Comparison of ENCODE assay signal across 25 cellular contexts in genomic region chr7:14806886-14807285, GRCh38.
DNase-seq lines count a peak whose midpoint lies in the region; ATAC-seq and TF ChIP-seq lines count a peak whose summit lies in the region.
"Had no signal": no experiment of that assay in that cellular context is flagged by ENCODE, and none has a peak within 500 bp of the region (broad histone marks: within the 10 kb centered on the region; RNA-seq: fewer than 3 reads in every experiment).

No MANE protein-coding gene starts in this region.

- TF ChIP-seq CTCF in fibroblast of pulmonary artery (IDR thresholded peaks at IDR 0.05; ENCODE audit: low read length, missing control alignments) (no peak), testis (IDR thresholded peaks at IDR 0.05) (no peak), H9 (conservative IDR thresholded peaks at IDR 0.05) (no peak)

- no peak overlapping the region for H3K4ac ChIP-seq in H9 (ENCODE audit: low read depth, low read length)

- TF ChIP-seq POLR2A in testis (IDR thresholded peaks at IDR 0.05) = no peak

- no peak overlapping the region for H2AK5ac ChIP-seq in H9 (ENCODE audit: insufficient read length, low read length)

- no peak overlapping the region for H3K56ac ChIP-seq in H9 (ENCODE audit: insufficient read length, low read depth, low read length)

- H3K79me2 ChIP-seq in H9 (ENCODE audit: insufficient read depth, low read length) = no peaks in the 10 kb centered on the region

- no peaks in the 10 kb centered on the region for H3K4me1 ChIP-seq in testis
- H3K4me1 ChIP-seq in H9 (ENCODE audit: insufficient read depth, low read length) = no peaks in the 10 kb centered on the region
- H3K4me1 ChIP-seq: thyroid gland had no signal

- no peak overlapping the region for H2BK5ac ChIP-seq in H9 (ENCODE audit: insufficient read length, low read length)

- H3K9me3 ChIP-seq in testis (no peaks in the 10 kb centered on the region), H9 (ENCODE audit: control insufficient read depth, low read depth, low read length) (no peaks in the 10 kb centered on the region)
- H3K9me3 ChIP-seq: thyroid gland had no signal

- H4K20me1 ChIP-seq in H9 (ENCODE audit: control insufficient read depth, insufficient read depth, insufficient read length) = no peaks in the 10 kb centered on the region

- H3K23ac ChIP-seq in H9 (ENCODE audit: insufficient read length, low read depth, low read length) = no peak overlapping the region

- no peak overlapping the region for H4K91ac ChIP-seq in H9 (ENCODE audit: insufficient read length, low read depth, low read length)

- intact Hi-C loops in testis (cut with DNase I; ENCODE audit: low total_unique reads) = no loop called here

- H3K27ac Mint-ChIP-seq in H9 = 0 out of 7 replicates have a peak overlapping the region, but pooled peaks of 1 of the 3 experiments have one; percentile 14
- H3K27ac Mint-ChIP-seq: activated T-helper 17 cell treated with anti-CD3 and anti-CD28 coated beads, Interleukin-2, amount 50 U/mL, for 72 hours; CD8-positive, alpha-beta memory T cell; stimulated activated naive B cell treated with anti-CD40 and anti-IgM and Interleukin-4, amounts not matched to agents 10 μg/mL and 1 μg/mL and 100 μg/mL, for 72 hours; T-cell had no signal

- 46 to 73% methylated on average over 1 of the region's 1 CpG for WGBS in testis, 2 donors
- WGBS in H9 (ENCODE audit: extremely low coverage, insufficient read length, low lambda C conversion rate) = no CpG with 5 or more reads among the region's 1 CpG

- no peak overlapping the region for H2AFZ ChIP-seq in H9 (ENCODE audit: low read length)

- H4K5ac ChIP-seq in H9 (ENCODE audit: insufficient read length, low read depth, low read length) = no peak overlapping the region

- H3K23me2 ChIP-seq in H9 (ENCODE audit: insufficient read length, low read depth, low read length, poor library complexity, severe bottlenecking) = no peaks in the 10 kb centered on the region

- ATAC-seq in SK-N-SH treated with all-trans-retinoic acid at 6 μM for 48 hours = peak; percentile 97
- ATAC-seq: activated T-helper 17 cell treated with anti-CD3 and anti-CD28 coated beads, Interleukin-2, amount 50 U/mL, for 72 hours; Right ventricle myocardium inferior; stimulated activated naive B cell treated with anti-CD40 and anti-IgM and Interleukin-4, amounts not matched to agents 10 μg/mL and 1 μg/mL and 100 μg/mL, for 72 hours; T-cell had no signal

- no peak overlapping the region for H3K4me3 ChIP-seq in fibroblast of pulmonary artery (replicated peaks; ENCODE audit: low read depth, low read length)
- H3K4me3 ChIP-seq in testis = no peak overlapping the region
- H3K4me3 ChIP-seq: cardiac muscle cell, dorsolateral prefrontal cortex, thyroid gland had no signal

- DNase-seq in GM03348 (ENCODE audit: low spot score) = peak; percentile 61
- peak; percentile 17 for DNase-seq in fibroblast of pulmonary artery (ENCODE audit: low read depth)
- peak; percentile 11 for DNase-seq in renal cortical epithelial cell (ENCODE audit: low read depth)
- no peak for DNase-seq in testis
- DNase-seq in GF-D8 (lab: John Stamatoyannopoulos, UW) = no peak
- no peak for DNase-seq in GOT3 (lab: John Stamatoyannopoulos, UW)
- DNase-seq in H9 = no peak
- DNase-seq: activated CD4-positive, alpha-beta T cell treated with anti-CD3 and anti-CD28 coated beads for 48 hours; CD8-positive, alpha-beta memory T cell; DMS79 treated with DMSO at 0.1 percent for 48 hours; dorsolateral prefrontal cortex; MM.1S; NCI-H1436 treated with DMSO at 0.1 percent for 48 hours; NCI-H69; posterior cingulate gyrus; stimulated activated CD4-positive, alpha-beta T cell treated with anti-CD3 and anti-CD28 coated beads, Interleukin-1b, Interleukin-23, amount 100 ng/mL, for 48 hours; stimulated activated naive B cell treated with anti-CD40 and anti-IgM and Interleukin-4, amounts not matched to agents 10 μg/mL and 1 μg/mL and 100 μg/mL, for 72 hours; T-cell; thyroid gland had no signal

- no peaks in the 10 kb centered on the region for H3K27me3 Mint-ChIP-seq in H9 (ENCODE audit: low read depth)
- H3K27me3 Mint-ChIP-seq: activated T-helper 17 cell treated with anti-CD3 and anti-CD28 coated beads, Interleukin-2, amount 50 U/mL, for 72 hours; CD8-positive, alpha-beta memory T cell; stimulated activated naive B cell treated with anti-CD40 and anti-IgM and Interleukin-4, amounts not matched to agents 10 μg/mL and 1 μg/mL and 100 μg/mL, for 72 hours; T-cell had no signal

- no peak overlapping the region for H3T11ph ChIP-seq in H9 (ENCODE audit: low read length)

- H3K4me1 Mint-ChIP-seq in H9 = no peaks in the 10 kb centered on the region
- H3K4me1 Mint-ChIP-seq: activated T-helper 17 cell treated with anti-CD3 and anti-CD28 coated beads, Interleukin-2, amount 50 U/mL, for 72 hours; CD8-positive, alpha-beta memory T cell; nephron; stimulated activated naive B cell treated with anti-CD40 and anti-IgM and Interleukin-4, amounts not matched to agents 10 μg/mL and 1 μg/mL and 100 μg/mL, for 72 hours; T-cell had no signal

- H3K27ac ChIP-seq in testis (no peak overlapping the region), H9 (ENCODE audit: insufficient read length, low read depth, low read length) (no peak overlapping the region)
- H3K27ac ChIP-seq: cardiac muscle cell, dorsolateral prefrontal cortex, HL-60, thyroid gland had no signal

- H3K4me2 ChIP-seq in H9 (ENCODE audit: insufficient read depth, insufficient read length, low read length) = no peak overlapping the region

- no peak overlapping the region for H4K8ac ChIP-seq in H9 (replicated peaks; ENCODE audit: insufficient read length, low read depth, low read length)

- no peaks in the 10 kb centered on the region for H3K36me3 Mint-ChIP-seq in H9 (ENCODE audit: insufficient read depth in 1 of 3, low read depth in 3 of 3)
- H3K36me3 Mint-ChIP-seq: CD8-positive, alpha-beta memory T cell; stimulated activated naive B cell treated with anti-CD40 and anti-IgM and Interleukin-4, amounts not matched to agents 10 μg/mL and 1 μg/mL and 100 μg/mL, for 72 hours; T-cell had no signal

- H3K4me3 Mint-ChIP-seq in H9 = no peak overlapping the region
- H3K4me3 Mint-ChIP-seq: activated T-helper 17 cell treated with anti-CD3 and anti-CD28 coated beads, Interleukin-2, amount 50 U/mL, for 72 hours; CD8-positive, alpha-beta memory T cell; nephron; stimulated activated naive B cell treated with anti-CD40 and anti-IgM and Interleukin-4, amounts not matched to agents 10 μg/mL and 1 μg/mL and 100 μg/mL, for 72 hours; T-cell had no signal

- no peak overlapping the region for H2BK12ac ChIP-seq in H9 (ENCODE audit: insufficient read length, low read depth, low read length)

- no peak overlapping the region for H2BK120ac ChIP-seq in H9 (ENCODE audit: low read depth, low read length, poor library complexity, severe bottlenecking)

- H2BK20ac ChIP-seq in H9 (ENCODE audit: low read depth, low read length, poor library complexity, severe bottlenecking) = no peak overlapping the region

- no peak overlapping the region for H3K9ac ChIP-seq in H9 (ENCODE audit: extremely low read depth, insufficient read length, low read length)

- H2BK15ac ChIP-seq in H9 (ENCODE audit: low read depth, low read length) = no peak overlapping the region

- no peaks in the 10 kb centered on the region for H3K79me1 ChIP-seq in H9 (ENCODE audit: insufficient read depth, low read depth, low read length, poor library complexity, severe bottlenecking)

- H3K27me3 ChIP-seq in testis (no peaks in the 10 kb centered on the region), H9 (ENCODE audit: insufficient read depth, low read length) (no peaks in the 10 kb centered on the region)
- H3K27me3 ChIP-seq: cardiac muscle cell, dorsolateral prefrontal cortex, thyroid gland had no signal

- no peak overlapping the region for H3K14ac ChIP-seq in H9 (ENCODE audit: insufficient read depth, low read length)

- no peaks in the 10 kb centered on the region for H3K36me3 ChIP-seq in testis (ENCODE audit: low read depth, missing control alignments)
- H3K36me3 ChIP-seq: cardiac muscle cell, thyroid gland had no signal

- H3K9me3 Mint-ChIP-seq in H9 = no peaks in the 10 kb centered on the region
- H3K9me3 Mint-ChIP-seq: activated T-helper 17 cell treated with anti-CD3 and anti-CD28 coated beads, Interleukin-2, amount 50 U/mL, for 72 hours; CD8-positive, alpha-beta memory T cell; nephron; stimulated activated naive B cell treated with anti-CD40 and anti-IgM and Interleukin-4, amounts not matched to agents 10 μg/mL and 1 μg/mL and 100 μg/mL, for 72 hours; T-cell had no signal

- no peak overlapping the region for H3K18ac ChIP-seq in H9 (ENCODE audit: insufficient read length, low read depth, low read length)

TF ChIP-seq in SK-N-SH treated with all-trans-retinoic acid at 6 μM for 48 hours, 23 proteins besides CTCF, POLR2A, EP300 and RAD21 (continues in another document):
- no peak for TF ChIP-seq ESRRG (CRISPR knock-in tag; IDR thresholded peaks at IDR 0.05)
- TF ChIP-seq ZFP3 (CRISPR knock-in tag; IDR thresholded peaks at IDR 0.05) = no peak
- TF ChIP-seq ZNF70 (CRISPR knock-in tag; IDR thresholded peaks at IDR 0.05) = no peak
- no peak for TF ChIP-seq PATZ1 (CRISPR knock-in tag; IDR thresholded peaks at IDR 0.05; ENCODE audit: borderline replicate concordance)
- TF ChIP-seq TCF4 (CRISPR knock-in tag; IDR thresholded peaks at IDR 0.05; ENCODE audit: borderline replicate concordance) = no peak
- no peak for TF ChIP-seq BACH2 (CRISPR knock-in tag; IDR thresholded peaks at IDR 0.05; ENCODE audit: borderline replicate concordance)
- TF ChIP-seq ZNF8 (CRISPR knock-in tag; IDR thresholded peaks at IDR 0.05) = no peak
- no peak for TF ChIP-seq CSDC2 (CRISPR knock-in tag; IDR thresholded peaks at IDR 0.05)
- no peak for TF ChIP-seq ISL1 (CRISPR knock-in tag; IDR thresholded peaks at IDR 0.05)
- TF ChIP-seq ARNTL (CRISPR knock-in tag; IDR thresholded peaks at IDR 0.05; ENCODE audit: borderline replicate concordance, low read depth) = no peak
- no peak for TF ChIP-seq RARB (CRISPR knock-in tag; IDR thresholded peaks at IDR 0.05)
- TF ChIP-seq GLIS3 (CRISPR knock-in tag; IDR thresholded peaks at IDR 0.05) = no peak
- no peak for TF ChIP-seq TOX (CRISPR knock-in tag; IDR thresholded peaks at IDR 0.05; ENCODE audit: borderline replicate concordance)

Comparison
In these comparisons a context has a peak if more than half of its experiments do, and no peak if none do; other contexts are left out.
1. DNase-seq: peak in GM03348 (single experiment), fibroblast of pulmonary artery (single experiment) and renal cortical epithelial cell (single experiment); none in testis (single experiment), GF-D8 (single experiment), GOT3 (single experiment) and H9 (single experiment).